2 cellular contexts compared by ENCODE assay signal in the genomic region with DNA sequence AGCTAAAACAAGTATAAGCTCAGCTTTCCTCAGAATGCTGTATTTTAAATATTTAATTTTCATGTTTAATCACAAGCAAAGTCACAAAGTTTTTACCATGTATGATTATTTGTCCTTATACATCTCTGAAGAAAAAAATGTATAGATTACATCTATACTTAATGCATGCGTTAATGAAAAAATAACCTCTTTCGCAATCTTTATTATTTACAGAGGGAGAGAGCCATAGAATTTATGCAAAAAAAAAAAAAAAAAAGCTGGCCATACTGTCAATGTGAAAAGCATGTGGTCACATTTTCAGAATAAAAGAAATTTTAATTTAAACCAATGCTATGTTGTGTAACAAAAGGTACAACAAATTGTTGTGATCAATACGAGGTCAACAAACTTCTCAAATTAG.
TF ChIP-seq lines count a peak whose summit lies in the region.

No MANE protein-coding gene starts in this region.

TF ChIP-seq in IMR-90, 13 proteins besides CTCF, POLR2A, EP300 and RAD21:
- TF ChIP-seq MAFK (IDR thresholded peaks at IDR 0.05; ENCODE audit: low read depth, low read length) (no peak), FOS (IDR thresholded peaks at IDR 0.05; ENCODE audit: low read depth, low read length) (no peak), RCOR1 (IDR thresholded peaks at IDR 0.05; ENCODE audit: insufficient replicate concordance, low read length) (no peak), MXI1 (IDR thresholded peaks at IDR 0.05; ENCODE audit: borderline replicate concordance, low read depth, low read length) (no peak), CEBPB (IDR thresholded peaks at IDR 0.05; ENCODE audit: low read depth, low read length) (peak; percentile 52), NFE2L2 (IDR thresholded peaks at IDR 0.05; ENCODE audit: low read depth, low read length) (no peak), RFX5 (IDR thresholded peaks at IDR 0.05; ENCODE audit: low read depth, low read length) (no peak)

TF ChIP-seq in H1, 55 proteins besides CTCF, POLR2A, EP300 and RAD21:
- TF ChIP-seq SP2 (IDR thresholded peaks at IDR 0.05; ENCODE audit: low read length) (no peak), CEBPB (IDR thresholded peaks at IDR 0.05; ENCODE audit: low read depth, low read length) (peak; percentile 75; the same call in 1 of the 2 replicates)
